In the genomic region with DNA sequence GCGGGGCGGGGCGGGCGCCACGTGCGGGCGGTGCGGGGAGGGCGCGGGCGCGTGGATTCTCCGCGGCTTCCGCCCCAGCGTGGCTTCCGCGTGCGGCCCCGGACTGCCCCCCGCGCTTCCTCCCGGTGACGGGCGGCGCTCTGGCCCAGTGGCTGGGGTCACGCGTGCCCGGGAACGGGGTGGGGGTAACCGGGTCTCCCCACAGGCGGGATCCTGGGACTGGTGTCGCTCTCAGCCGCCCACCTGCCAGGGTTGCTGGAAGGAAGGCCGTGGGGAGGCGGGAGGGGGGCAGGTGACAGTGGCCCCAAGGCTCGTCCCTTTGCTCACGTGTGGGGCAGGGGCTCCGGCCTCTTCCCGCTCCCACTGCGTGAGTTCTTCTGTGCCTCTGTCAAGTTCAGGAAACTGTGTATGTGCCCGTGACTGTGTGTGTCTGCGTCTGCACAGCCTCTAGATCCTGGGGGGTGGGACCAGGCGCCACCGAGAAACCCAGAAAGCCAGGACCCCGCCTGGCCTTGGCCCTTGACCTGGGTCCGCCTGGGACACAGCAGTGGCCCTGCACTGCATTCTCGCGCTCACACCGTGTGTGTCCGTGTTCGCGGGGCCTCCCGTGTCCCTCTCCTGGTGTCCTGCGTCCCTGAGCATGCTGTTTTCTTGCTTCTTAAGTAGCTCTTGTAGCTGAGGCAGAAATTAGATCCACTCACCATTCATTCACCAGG, we compare ENCODE assay signal across 8 cellular contexts. TPM values are rescaled to one million over a fixed set of nuclear protein-coding genes. Genes with fewer than 3 reads are reported as not detected.
DNase-seq lines count a peak whose midpoint lies in the region; ATAC-seq, FAIRE-seq and TF ChIP-seq lines count a peak whose summit lies in the region.

No MANE protein-coding gene starts in this region.

- peak overlapping the region; percentile 62; the same call in 1 of the 2 replicates for H3K9ac ChIP-seq in SK-N-SH

- H3K27me3 ChIP-seq in CD8-positive, alpha-beta T cell (ENCODE audit: insufficient read depth, low read length) = no peaks in the 10 kb centered on the region
- peaks cover 2% of the 10 kb centered on the region; the same call in 1 of the 2 replicates for H3K27me3 ChIP-seq in HAP-1 (ENCODE audit: low read depth)
- no peaks in the 10 kb centered on the region for H3K27me3 ChIP-seq in SK-N-SH (ENCODE audit: insufficient read depth)
- H3K27me3 ChIP-seq in bronchial epithelial cell (ENCODE audit: control insufficient read depth, insufficient read depth, low read length) = no peaks in the 10 kb centered on the region

- TF ChIP-seq EP300 in SK-N-SH (IDR thresholded peaks at IDR 0.05; ENCODE audit: borderline replicate concordance in 1 of 2, low read depth in 1 of 2, low read length in 1 of 2) = no peak

- no peak for TF ChIP-seq CTCF in CD8-positive, alpha-beta T cell (IDR thresholded peaks at IDR 0.05)
- TF ChIP-seq CTCF in SK-N-SH (IDR thresholded peaks at IDR 0.05) = no peak
- no peak for TF ChIP-seq CTCF in bronchial epithelial cell (IDR thresholded peaks at IDR 0.05; ENCODE audit: insufficient read depth, low read length, severe bottlenecking)

- H3K9me3 Mint-ChIP-seq in CD8-positive, alpha-beta T cell = no peaks in the 10 kb centered on the region
- no peaks in the 10 kb centered on the region for H3K9me3 Mint-ChIP-seq in stimulated activated naive CD8-positive, alpha-beta T cell treated with anti-CD3 and anti-CD28 coated beads, Interleukin-15, Interleukin-2, amounts not matched to agents 100 ng/mL and 50 ng/mL, for 24 hours

- H3K4me3 Mint-ChIP-seq in CD8-positive, alpha-beta T cell = peak overlapping the region; percentile 89
- H3K4me3 Mint-ChIP-seq in stimulated activated naive CD8-positive, alpha-beta T cell treated with anti-CD3 and anti-CD28 coated beads, Interleukin-15, Interleukin-2, amounts not matched to agents 100 ng/mL and 50 ng/mL, for 24 hours = peak overlapping the region; percentile 88

- 51% methylated on average over 27 of the region's 55 CpGs for WGBS in SK-N-SH (ENCODE audit: low lambda C conversion rate)

- ATAC-seq in CD8-positive, alpha-beta T cell = peak; percentile 35
- ATAC-seq in left colon (peak; percentile 10), GM21529 (IDR thresholded peaks at IDR 0.05; ENCODE audit: unreplicated experiment) (no peak)

- POLR2A ChIA-PET in CD8-positive, alpha-beta T cell (lab: Charles Lee) = interaction anchor here (0.8 to 1.6 kb wide), 3 partner anchors 22 to 980 kb away, joined by 3 to 6 read pairs (median 4); no protein-coding TSS in a partner anchor
- POLR2A ChIA-PET in SK-N-SH (lab: Yijun Ruan, JAX) = no interaction called here

- CTCF ChIA-PET in CD8-positive, alpha-beta T cell (lab: Charles Lee) = no interaction called here
- CTCF ChIA-PET in SK-N-SH (lab: Yijun Ruan, JAX) = interaction anchor here (0.6 kb wide), 1 partner anchor 27 kb away, joined by 3 read pairs; no protein-coding TSS in a partner anchor

- H4K20me1 ChIP-seq in SK-N-SH (ENCODE audit: insufficient read depth) = peaks cover 13% of the 10 kb centered on the region; the same call in 1 of the 2 replicates

- no peak for TF ChIP-seq RAD21 in SK-N-SH (IDR thresholded peaks at IDR 0.05; ENCODE audit: low read length)

- H3K27ac ChIP-seq in CD8-positive, alpha-beta T cell (ENCODE audit: low read depth, low read length) = peak overlapping the region; percentile 82
- peak overlapping the region in 1 of 2 experiments; percentile 97; a peak in 2 of 4 replicates for H3K27ac ChIP-seq in SK-N-SH (ENCODE audit: low read depth in 2 of 2, low read length in 1 of 2)

- peaks cover 43% of the 10 kb centered on the region for H3F3A ChIP-seq in SK-N-SH (replicated peaks; ENCODE audit: insufficient read depth)

- H3K9me2 ChIP-seq in SK-N-SH = no peaks in the 10 kb centered on the region

- H3K27ac Mint-ChIP-seq in CD8-positive, alpha-beta T cell = peak overlapping the region; percentile 99
- peak overlapping the region; percentile 92 for H3K27ac Mint-ChIP-seq in stimulated activated naive CD8-positive, alpha-beta T cell treated with anti-CD3 and anti-CD28 coated beads, Interleukin-15, Interleukin-2, amounts not matched to agents 100 ng/mL and 50 ng/mL, for 24 hours

- peak in 5 of 7 experiments; percentile 25 to 68 (median 47) for DNase-seq in CD8-positive, alpha-beta T cell
- DNase-seq in HAP-1 (ENCODE audit: low spot score in 2 of 2) (no peak), SK-N-SH (peak; percentile 76), bronchial epithelial cell (ENCODE audit: low read depth) (peak; percentile 49), left colon (peak; percentile 56 to 64), GF-D8 (lab: John Stamatoyannopoulos, UW) (no peak)

- H3K4me2 ChIP-seq in SK-N-SH = peak overlapping the region; percentile 92

- H3K27me3 Mint-ChIP-seq in CD8-positive, alpha-beta T cell (ENCODE audit: low read depth) = no peaks in the 10 kb centered on the region
- H3K27me3 Mint-ChIP-seq in stimulated activated naive CD8-positive, alpha-beta T cell treated with anti-CD3 and anti-CD28 coated beads, Interleukin-15, Interleukin-2, amounts not matched to agents 100 ng/mL and 50 ng/mL, for 24 hours = peaks cover 4% of the 10 kb centered on the region

- H3K79me2 ChIP-seq in SK-N-SH (ENCODE audit: insufficient read depth) = peaks cover 55% of the 10 kb centered on the region

- peak overlapping the region; percentile 66 for H3K4me3 ChIP-seq in CD8-positive, alpha-beta T cell (ENCODE audit: low read depth, low read length)
- H3K4me3 ChIP-seq in HAP-1 = peak overlapping the region; percentile 49
- H3K4me3 ChIP-seq in SK-N-SH (ENCODE audit: low read depth in 2 of 2, low read length in 1 of 2) = peak overlapping the region; percentile 55 to 66
- peak overlapping the region; percentile 86 for H3K4me3 ChIP-seq in bronchial epithelial cell (ENCODE audit: low read depth, low read length)

- in situ Hi-C loops in HAP-1 (cut with MboI; ENCODE audit: low sequenced_read_pairs) = no loop called here

- no peaks in the 10 kb centered on the region for H3K9me3 ChIP-seq in CD8-positive, alpha-beta T cell (ENCODE audit: low read length)
- no peaks in the 10 kb centered on the region for H3K9me3 ChIP-seq in HAP-1
- H3K9me3 ChIP-seq in SK-N-SH = no peaks in the 10 kb centered on the region

- intact Hi-C loops in CD8-positive, alpha-beta T cell (cut with DNase I, micrococcal nuclease) = loop anchor here (1.0 to 10.0 kb wide), 6 partner anchors 19 to 1101 kb away; partner anchors contain the start of genes GET4 (in 1 of the 2), LFNG (in 1 of the 2) and TTYH3 (in 1 of the 2)
- intact Hi-C loops in left colon (cut with DNase I, micrococcal nuclease) = no loop called here

- no peaks in the 10 kb centered on the region for H3K36me3 ChIP-seq in CD8-positive, alpha-beta T cell (ENCODE audit: insufficient read depth, low read length)
- H3K36me3 ChIP-seq in HAP-1 (replicated peaks) (peaks cover 2% of the 10 kb centered on the region; the same call in 1 of the 2 replicates), SK-N-SH (replicated peaks in 1 of 2; ENCODE audit: control insufficient read depth in 1 of 2, insufficient read depth in 2 of 2, low read length in 1 of 2) (no peaks in the 10 kb centered on the region), bronchial epithelial cell (ENCODE audit: control insufficient read depth, insufficient read depth, low read length) (peaks cover 7% of the 10 kb centered on the region)

- H3K4me1 ChIP-seq in CD8-positive, alpha-beta T cell (ENCODE audit: insufficient read depth, low read length) = peaks cover 33% of the 10 kb centered on the region
- peaks cover 11% of the 10 kb centered on the region for H3K4me1 ChIP-seq in HAP-1
- H3K4me1 ChIP-seq in SK-N-SH (ENCODE audit: control insufficient read depth in 1 of 2, insufficient read depth in 2 of 2, low read depth in 1 of 2, low read length in 1 of 2) = peaks cover 34 to 36% of the 10 kb centered on the region in 2 experiments; a peak in 3 of 4 replicates

- peaks cover 36% of the 10 kb centered on the region for H3K4me1 Mint-ChIP-seq in CD8-positive, alpha-beta T cell (ENCODE audit: low read depth)
- H3K4me1 Mint-ChIP-seq in stimulated activated naive CD8-positive, alpha-beta T cell treated with anti-CD3 and anti-CD28 coated beads, Interleukin-15, Interleukin-2, amounts not matched to agents 100 ng/mL and 50 ng/mL, for 24 hours (ENCODE audit: low read depth) = peaks cover 32% of the 10 kb centered on the region

- H2AFZ ChIP-seq in SK-N-SH (ENCODE audit: low read depth) = no peak overlapping the region

- peaks cover 5% of the 10 kb centered on the region for H3K36me3 Mint-ChIP-seq in CD8-positive, alpha-beta T cell
- peaks cover 10% of the 10 kb centered on the region for H3K36me3 Mint-ChIP-seq in stimulated activated naive CD8-positive, alpha-beta T cell treated with anti-CD3 and anti-CD28 coated beads, Interleukin-15, Interleukin-2, amounts not matched to agents 100 ng/mL and 50 ng/mL, for 24 hours (ENCODE audit: low read depth)

- no peak for FAIRE-seq in bronchial epithelial cell (lab: Jason Lieb, UNC)

TF ChIP-seq in SK-N-SH, 30 proteins besides CTCF, POLR2A, EP300 and RAD21 (continues in another document):
- TF ChIP-seq RCOR1 (IDR thresholded peaks at IDR 0.05; ENCODE audit: low read length) = no peak
- TF ChIP-seq GABPA (IDR thresholded peaks at IDR 0.05; ENCODE audit: low read depth) = no peak
- no peak for TF ChIP-seq POLR2AphosphoS5 (IDR thresholded peaks at IDR 0.05; ENCODE audit: low read depth, low read length)
- no peak for TF ChIP-seq NRF1 (IDR thresholded peaks at IDR 0.05; ENCODE audit: low read depth, low read length)
- TF ChIP-seq ELF1 (IDR thresholded peaks at IDR 0.05) = no peak

RNA-seq across cellular contexts. Expression of gene MAFK, which starts 0.9 kb away (rescaled TPM):
- 10 to 100 TPM; 48.7 to 49.8 TPM for total RNA-seq in CD8-positive, alpha-beta T cell
- 33.0 and 33.2 TPM in 2 replicates for polyA plus RNA-seq in SK-N-SH (2012; rRNA removed)
- polyA plus RNA-seq in SK-N-SH (2012; cell fraction: cytosol; rRNA removed) = 8.3 and 12.2 TPM in 2 replicates
- 240 and 252 TPM in 2 replicates for polyA plus RNA-seq in SK-N-SH (2012; cell fraction: nucleus; rRNA removed)
- total RNA-seq in bronchial epithelial cell = 21.8 and 28.7 TPM in 2 replicates
- 10 to 100 TPM; 42.9 to 45.8 TPM for total RNA-seq in left colon

RNA-seq across cellular contexts. Expression of gene TMEM184A, which starts 24.6 kb away (rescaled TPM):
- total RNA-seq in CD8-positive, alpha-beta T cell = not detected
- 1.5 and 1.8 TPM in 2 replicates for polyA plus RNA-seq in SK-N-SH (2012; rRNA removed)
- polyA plus RNA-seq in SK-N-SH (2012; cell fraction: cytosol; rRNA removed) = 0.43 and 0.46 TPM in 2 replicates
- polyA plus RNA-seq in SK-N-SH (2012; cell fraction: nucleus; rRNA removed) = 6.5 and 6.7 TPM in 2 replicates
- 9.0 and 43.8 TPM in 2 replicates for total RNA-seq in bronchial epithelial cell
- 10 to 100 TPM; 57.6 to 58.3 TPM for total RNA-seq in left colon

RNA-seq across cellular contexts. Expression of gene INTS1, which starts 27.2 kb away (rescaled TPM):
- 100 to 1,000 TPM; 106 to 113 TPM for total RNA-seq in CD8-positive, alpha-beta T cell
- 35.7 and 48.1 TPM in 2 replicates for polyA plus RNA-seq in SK-N-SH (2012; rRNA removed)
- polyA plus RNA-seq in SK-N-SH (2012; cell fraction: cytosol; rRNA removed) = 12.0 and 22.3 TPM in 2 replicates
- 148 and 184 TPM in 2 replicates for polyA plus RNA-seq in SK-N-SH (2012; cell fraction: nucleus; rRNA removed)
- 18.7 and 21.6 TPM in 2 replicates for total RNA-seq in bronchial epithelial cell
- 10 to 100 TPM; 67.7 to 67.8 TPM for total RNA-seq in left colon

RNA-seq across cellular contexts. Expression of gene PSMG3, which starts 38.4 kb away (rescaled TPM):
- 10 to 100 TPM; 20.9 to 21.0 TPM for total RNA-seq in CD8-positive, alpha-beta T cell
- polyA plus RNA-seq in SK-N-SH (2012; rRNA removed) = 106 and 109 TPM in 2 replicates
- polyA plus RNA-seq in SK-N-SH (2012; cell fraction: cytosol; rRNA removed) = 71.7 and 94.8 TPM in 2 replicates
- 82.8 and 87.7 TPM in 2 replicates for polyA plus RNA-seq in SK-N-SH (2012; cell fraction: nucleus; rRNA removed)
- total RNA-seq in bronchial epithelial cell (50.8 and 55.2 TPM in 2 replicates), left colon (10 to 100 TPM; 29.3 to 35.0 TPM)

Comparison
In these comparisons a context has a peak if more than half of its experiments do, and no peak if none do; other contexts are left out.
1. DNase-seq: peak in CD8-positive, alpha-beta T cell (5 of 7), SK-N-SH (single experiment), bronchial epithelial cell (single experiment) and left colon (2 of 2); none in HAP-1 (0 of 2) and GF-D8 (single experiment).
2. intact Hi-C loops: an anchor here in CD8-positive, alpha-beta T cell (1.0 to 10.0 kb wide); none called in left colon.
3. Peak in every context shown above with its lines, with median percentiles within 50 percentile points of each other: H3K4me3 ChIP-seq.